9 cellular contexts compared by ENCODE assay signal in the genomic region with DNA sequence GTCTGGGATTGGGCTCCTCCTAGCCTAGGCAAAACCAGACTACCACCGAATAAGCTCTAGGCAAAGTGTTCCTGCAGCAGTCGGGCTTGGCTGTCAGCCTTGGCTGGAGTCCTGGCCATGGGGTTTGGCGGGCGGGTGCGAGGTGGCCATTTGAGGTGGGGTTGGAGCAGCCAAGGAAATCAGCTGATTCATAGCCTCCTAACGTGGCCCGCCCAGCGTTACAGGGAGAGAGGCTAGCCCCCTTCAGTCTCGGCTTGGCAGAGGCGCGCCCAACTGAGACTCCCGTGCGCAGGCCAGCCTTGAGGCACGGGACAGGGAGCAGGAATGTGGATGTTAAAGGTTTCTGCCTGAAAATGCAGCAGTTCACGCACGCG. TPM values are rescaled to one million over a fixed set of nuclear protein-coding genes. Genes with fewer than 3 reads are reported as not detected.
DNase-seq lines count a peak whose midpoint lies in the region; ATAC-seq lines count a peak whose summit lies in the region.
"Had no signal": no experiment of that assay in that cellular context is flagged by ENCODE, and none has a peak within 500 bp of the region (broad histone marks: within the 10 kb centered on the region; RNA-seq: fewer than 3 reads in every experiment).

No MANE protein-coding gene starts in this region.

- no peaks in the 10 kb centered on the region for H3K27me3 ChIP-seq in MG63

- H3K36me3 ChIP-seq in MG63, result no peaks in the 10 kb centered on the region; the same call in 1 of the 2 replicates

- no peaks in the 10 kb centered on the region for H3K9me3 ChIP-seq in MG63

- ATAC-seq in GM21723 (IDR thresholded peaks at IDR 0.05; ENCODE audit: unreplicated experiment) (no peak), HG03457 (IDR thresholded peaks at IDR 0.05; ENCODE audit: unreplicated experiment) (no peak)

- peak; percentile 42 for DNase-seq in MG63
- peak; percentile 64 for DNase-seq in epidermal melanocyte (ENCODE audit: insufficient read length, low spot score)
- peak; percentile 86 for DNase-seq in medulla oblongata (ENCODE audit: extremely low spot score)
- DNase-seq in ureter (ENCODE audit: low spot score), result peak; percentile 93
- DNase-seq in NCI-H510A treated with DMSO at 0.1 percent for 48 hours (lab: John Stamatoyannopoulos, UW), result no peak
- no peak for DNase-seq in OCI-M1 (lab: John Stamatoyannopoulos, UW)
- DNase-seq: NCI-H526 treated with DMSO at 0.1 percent for 48 hours had no signal

- peak overlapping the region; percentile 55 for H3K4me3 ChIP-seq in MG63

RNA-seq across cellular contexts. Expression of gene PMP22, which starts 1.9 kb away (rescaled TPM):
- 1.4 and 8.9 TPM in 2 replicates for total RNA-seq in MG63 (2014; rRNA removed; shearing (Covaris generic); ENCODE audit: low replicate concordance)
- 117 TPM for total RNA-seq in ureter

Comparison
In these comparisons a context has a peak if more than half of its experiments do, and no peak if none do; other contexts are left out.
1. DNase-seq: peak in MG63 (single experiment), epidermal melanocyte (single experiment), medulla oblongata (single experiment) and ureter (single experiment); none in NCI-H510A treated with DMSO at 0.1 percent for 48 hours (single experiment) and OCI-M1 (single experiment).
2. RNA of gene PMP22, which starts 1.9 kb away (total RNA-seq): 117 TPM in ureter (single experiment); 1.4 to 8.9 TPM in MG63; every median in the first group is over 10 times any median in the second.